In the genomic region with DNA sequence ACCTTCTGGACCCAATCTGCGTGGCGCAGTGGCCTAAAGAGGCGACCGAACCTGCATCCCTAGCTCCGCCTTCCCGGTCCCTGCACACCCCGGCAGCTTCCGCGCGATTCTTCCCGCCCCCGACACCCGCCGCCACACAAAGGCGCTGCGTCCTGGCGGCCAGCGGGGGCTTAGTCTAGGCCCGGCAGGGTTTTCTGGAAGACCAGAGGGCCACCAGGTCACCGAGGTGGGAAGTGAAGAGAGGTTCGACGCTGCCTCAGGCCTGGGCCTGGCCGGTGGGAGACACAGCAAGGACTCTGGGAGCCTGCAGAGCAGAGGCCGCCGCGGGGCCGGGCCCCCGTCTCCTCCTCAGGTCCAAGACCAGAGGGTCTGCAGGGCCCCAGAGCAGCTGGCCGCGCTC, we compare ENCODE assay signal across 8 cellular contexts.
DNase-seq lines count a peak whose midpoint lies in the region; ATAC-seq, FAIRE-seq and TF ChIP-seq lines count a peak whose summit lies in the region.

No MANE protein-coding gene starts in this region.

- H3K9me3 ChIP-seq in endothelial cell of umbilical vein (replicated peaks; ENCODE audit: control insufficient read depth, insufficient read depth, low read length) (no peaks in the 10 kb centered on the region), SJCRH30 (replicated peaks) (no peaks in the 10 kb centered on the region)

- no peaks in the 10 kb centered on the region for H3K79me2 ChIP-seq in endothelial cell of umbilical vein (ENCODE audit: control insufficient read depth, insufficient read depth, low read length)

- no peaks in the 10 kb centered on the region for H4K20me1 ChIP-seq in endothelial cell of umbilical vein (replicated peaks; ENCODE audit: control insufficient read depth, extremely low read depth, insufficient read depth, low read length)

- CTCF ChIA-PET in activated CD4-positive, alpha-beta memory T cell treated with anti-CD3 and anti-CD28 coated beads for 36 hours (lab: Charles Lee): interaction anchor here (0.6 to 1.0 kb wide), 2 partner anchors 15 to 1259 kb away, joined by 3 to 6 read pairs; no protein-coding TSS in a partner anchor
- CTCF ChIA-PET in endothelial cell of umbilical vein (lab: Charles Lee): interaction anchor here (1.0 to 4.0 kb wide), 3 partner anchors 8 to 39 kb away, joined by 3 to 22 read pairs (median 16); no protein-coding TSS in a partner anchor

- POLR2A ChIA-PET in activated CD4-positive, alpha-beta memory T cell treated with anti-CD3 and anti-CD28 coated beads for 36 hours (lab: Charles Lee): interaction anchor here (1.3 kb wide), 1 partner anchor 15 kb away, joined by 5 read pairs; no protein-coding TSS in a partner anchor
- POLR2A ChIA-PET in endothelial cell of umbilical vein (lab: Charles Lee): no interaction called here

- peaks cover 3% of the 10 kb centered on the region for H3K36me3 Mint-ChIP-seq in activated CD4-positive, alpha-beta memory T cell treated with anti-CD3 and anti-CD28 coated beads for 36 hours

- ATAC-seq in HG02970 (IDR thresholded peaks at IDR 0.05; ENCODE audit: low FRiP score, unreplicated experiment) (no peak), GM19452 (IDR thresholded peaks at IDR 0.05; ENCODE audit: unreplicated experiment) (no peak)

- no peak overlapping the region for H2AFZ ChIP-seq in endothelial cell of umbilical vein (ENCODE audit: low read depth, low read length)

- TF ChIP-seq CTCF in endothelial cell of umbilical vein (IDR thresholded peaks at IDR 0.05; ENCODE audit: extremely low read depth in 1 of 2, insufficient read depth in 1 of 2, low read depth in 1 of 2, low read length in 2 of 2): no peak

- intact Hi-C loops in activated CD4-positive, alpha-beta memory T cell treated with anti-CD3 and anti-CD28 coated beads for 36 hours (cut with micrococcal nuclease): loop anchor here (10.0 kb wide), 1 partner anchor 1733 kb away; a partner anchor contains a TSS
- intact Hi-C loops in endothelial cell of umbilical vein (cut with micrococcal nuclease): loop anchor here (10.0 kb wide), 1 partner anchor 463 kb away; no protein-coding TSS in a partner anchor

- peak overlapping the region; percentile 81 for H3K4me3 Mint-ChIP-seq in activated CD4-positive, alpha-beta memory T cell treated with anti-CD3 and anti-CD28 coated beads for 36 hours

- peaks cover 40% of the 10 kb centered on the region for H3K4me1 Mint-ChIP-seq in activated CD4-positive, alpha-beta memory T cell treated with anti-CD3 and anti-CD28 coated beads for 36 hours (ENCODE audit: low read depth)

- H3K9me3 Mint-ChIP-seq in activated CD4-positive, alpha-beta memory T cell treated with anti-CD3 and anti-CD28 coated beads for 36 hours: no peaks in the 10 kb centered on the region

- H3K36me3 ChIP-seq in H7 (replicated peaks; ENCODE audit: control insufficient read depth, insufficient read depth, low read length) (no peaks in the 10 kb centered on the region), endothelial cell of umbilical vein (ENCODE audit: control insufficient read depth in 2 of 2, extremely low read depth in 1 of 2, insufficient read depth in 2 of 2, low read length in 2 of 2) (no peaks in the 10 kb centered on the region), rectal smooth muscle tissue (ENCODE audit: control insufficient read depth, insufficient read depth, low read length) (no peaks in the 10 kb centered on the region), SJCRH30 (no peaks in the 10 kb centered on the region)

- H3K4me3 ChIP-seq in H7 (ENCODE audit: insufficient read depth, low read depth, low read length) (peak overlapping the region; percentile 43), endothelial cell of umbilical vein (replicated peaks in 1 of 3; ENCODE audit: insufficient read depth in 1 of 3, low read depth in 1 of 3, low read length in 3 of 3) (no peak overlapping the region), rectal smooth muscle tissue (ENCODE audit: low read length) (peak overlapping the region; percentile 70), SJCRH30 (no peak overlapping the region)

- dilution Hi-C loops in endothelial cell of umbilical vein (cut with MboI; ENCODE audit: extremely low pct_ligation_motif_present, low sequenced_read_pairs): no loop called here

- DNase-seq in H7 (peak; percentile 85), endothelial cell of umbilical vein (ENCODE audit: low read depth, low spot score) (no peak), SJCRH30 (no peak), AG08395 (ENCODE audit: low spot score) (no peak)
- peak; percentile 70 for DNase-seq in activated CD4-positive, alpha-beta memory T cell treated with anti-CD3 and anti-CD28 coated beads for 36 hours

- H3K4me1 ChIP-seq in endothelial cell of umbilical vein (ENCODE audit: control insufficient read depth, extremely low read depth, insufficient read depth, low read length) (peaks cover 5% of the 10 kb centered on the region), rectal smooth muscle tissue (ENCODE audit: control insufficient read depth, insufficient read depth, low read length) (no peaks in the 10 kb centered on the region), SJCRH30 (no peaks in the 10 kb centered on the region)

- H3K9me1 ChIP-seq in endothelial cell of umbilical vein (replicated peaks; ENCODE audit: control insufficient read depth, extremely low read depth, insufficient read depth, low read length): no peaks in the 10 kb centered on the region

- TF ChIP-seq POLR2A in endothelial cell of umbilical vein (IDR thresholded peaks at IDR 0.05; ENCODE audit: low read depth, low read length): no peak

- no TSS peak for BruUV-seq in endothelial cell of umbilical vein (replicated peaks; lab: Mats Ljungman, UMichigan)

- H3K27me3 Mint-ChIP-seq in activated CD4-positive, alpha-beta memory T cell treated with anti-CD3 and anti-CD28 coated beads for 36 hours: peaks cover 3% of the 10 kb centered on the region

- FAIRE-seq in endothelial cell of umbilical vein (lab: Jason Lieb, UNC): no peak

- H3K4me2 ChIP-seq in endothelial cell of umbilical vein (ENCODE audit: insufficient read depth, low read length): no peak overlapping the region

- H3K27ac ChIP-seq in endothelial cell of umbilical vein (ENCODE audit: insufficient read depth, low read depth, low read length) (no peak overlapping the region), rectal smooth muscle tissue (ENCODE audit: low read depth, low read length) (no peak overlapping the region), SJCRH30 (no peak overlapping the region)

- H3K27me3 ChIP-seq in H7 (ENCODE audit: control insufficient read depth, insufficient read depth, low read length) (peaks cover 74% of the 10 kb centered on the region), endothelial cell of umbilical vein (ENCODE audit: control insufficient read depth in 2 of 2, insufficient read depth in 2 of 2, low read length in 2 of 2) (peaks cover 49% of the 10 kb centered on the region in 2 experiments), rectal smooth muscle tissue (ENCODE audit: control insufficient read depth, insufficient read depth, low read length) (no peaks in the 10 kb centered on the region), SJCRH30 (no peaks in the 10 kb centered on the region)

- no peak overlapping the region for H3K9ac ChIP-seq in endothelial cell of umbilical vein (replicated peaks; ENCODE audit: extremely low read depth, insufficient read depth, low read length)
- H3K9ac ChIP-seq in rectal smooth muscle tissue (ENCODE audit: low read length): peak overlapping the region; percentile 40

- peak overlapping the region; percentile 58 for H3K27ac Mint-ChIP-seq in activated CD4-positive, alpha-beta memory T cell treated with anti-CD3 and anti-CD28 coated beads for 36 hours

TF ChIP-seq in endothelial cell of umbilical vein, 7 proteins besides CTCF, POLR2A, EP300 and RAD21:
- TF ChIP-seq EZH2 (IDR thresholded peaks at IDR 0.05; ENCODE audit: borderline replicate concordance, low read depth, low read length, severe bottlenecking) (peak; percentile 78), FOS (IDR thresholded peaks at IDR 0.05; ENCODE audit: borderline replicate concordance, insufficient read depth, low read length) (no peak)

Comparison
In these comparisons a context has a peak if more than half of its experiments do, and no peak if none do; other contexts are left out.
1. DNase-seq: peak in H7 (single experiment) and activated CD4-positive, alpha-beta memory T cell treated with anti-CD3 and anti-CD28 coated beads for 36 hours (single experiment); none in endothelial cell of umbilical vein (single experiment), SJCRH30 (0 of 2) and AG08395 (single experiment).
2. H3K4me3 ChIP-seq: peak in H7 (single experiment) and rectal smooth muscle tissue (single experiment); none in endothelial cell of umbilical vein (0 of 3) and SJCRH30 (single experiment).